39 cellular contexts compared by ENCODE assay signal in the genomic region with DNA sequence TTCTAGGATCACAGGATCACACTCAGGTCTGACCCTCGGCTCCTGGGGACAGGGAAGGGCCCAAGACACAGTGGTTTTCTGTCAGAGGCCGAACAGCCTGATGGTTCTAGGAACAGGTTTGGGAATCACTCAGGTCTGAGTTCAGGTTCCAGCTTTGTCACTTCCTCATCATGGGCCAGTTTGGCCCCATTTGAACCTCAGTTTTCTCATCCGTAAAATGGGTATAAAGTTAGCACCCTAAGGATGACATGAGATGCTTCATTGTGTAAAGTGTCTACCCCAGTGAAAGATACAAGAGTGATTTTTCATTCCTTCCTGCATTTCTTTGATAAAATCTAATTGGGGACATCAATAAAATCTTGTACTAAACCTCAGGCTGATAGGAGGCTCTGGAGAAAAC. TPM values are rescaled to one million over a fixed set of nuclear protein-coding genes. Genes with fewer than 3 reads are reported as not detected.
"Had no signal": no experiment of that assay in that cellular context is flagged by ENCODE, and none has a peak within 500 bp of the region (broad histone marks: within the 10 kb centered on the region; RNA-seq: fewer than 3 reads in every experiment).

No MANE protein-coding gene starts in this region.

- H3K27ac Mint-ChIP-seq: activated CD4-positive, alpha-beta memory T cell treated with anti-CD3 and anti-CD28 coated beads, Interleukin-2, amount 10 ng/mL, durations not matched to agents 7 days and 5 days; activated CD4-positive, alpha-beta T cell treated with anti-CD3 and anti-CD28 coated beads for 36 hours; activated CD4-positive, alpha-beta T cell treated with anti-CD3 and anti-CD28 coated beads, Interleukin-2, amount 10 ng/mL, durations not matched to agents 7 days and 5 days; activated CD8-positive, alpha-beta memory T cell treated with anti-CD3 and anti-CD28 coated beads, Interleukin-2, amount 10 ng/mL, durations not matched to agents 7 days and 5 days; activated CD8-positive, alpha-beta T cell treated with anti-CD3 and anti-CD28 coated beads, Interleukin-2, amount 10 ng/mL, durations not matched to agents 7 days and 5 days; activated naive CD4-positive, alpha-beta T cell treated with anti-CD3 and anti-CD28 coated beads, Interleukin-2, amount 10 ng/mL, durations not matched to agents 7 days and 5 days; activated naive CD4-positive, alpha-beta T cell treated with anti-CD3 and anti-CD28 coated beads, Interleukin-2, amount 50 U/mL, for 24 hours; activated naive CD8-positive, alpha-beta T cell; activated naive CD8-positive, alpha-beta T cell treated with anti-CD3 and anti-CD28 coated beads, Interleukin-2, amount 10 ng/mL, durations not matched to agents 7 days and 5 days; activated naive CD8-positive, alpha-beta T cell treated with anti-CD3 and anti-CD28 coated beads, Interleukin-2, amount 50 U/mL, for 24 hours; activated T-cell treated with anti-CD3 and anti-CD28 coated beads, Interleukin-2, amount 50 U/mL, for 24 hours; activated T-helper 2 cell treated with anti-CD3 and anti-CD28 coated beads, Interferon-gamma antibody, Interleukin-2, Interleukin-4, amounts not matched to agents 10 μg/mL and 5 μg/mL and 100 μg/mL, durations not matched to agents 14 hours and 24 hours and 36 hours; T-helper 1 cell treated with Interleukin-12 subunit alpha and Interleukin-12 subunit beta and Interleukin-4 antibody, amounts not matched to agents 30 μg/mL and 1 μg/mL, for 36 hours; T-helper 2 cell treated with Interferon-gamma antibody and Interleukin-4, amounts not matched to agents 5 μg/mL and 100 μg/mL, for 36 hours; WTC11 had no signal

- H3K27me3 ChIP-seq: body of pancreas had no signal

- H3K4me1 Mint-ChIP-seq: activated CD4-positive, alpha-beta memory T cell treated with anti-CD3 and anti-CD28 coated beads, Interleukin-2, amount 10 ng/mL, durations not matched to agents 7 days and 5 days; activated CD4-positive, alpha-beta T cell treated with anti-CD3 and anti-CD28 coated beads for 36 hours; activated CD4-positive, alpha-beta T cell treated with anti-CD3 and anti-CD28 coated beads, Interleukin-2, amount 10 ng/mL, durations not matched to agents 7 days and 5 days; activated CD8-positive, alpha-beta memory T cell treated with anti-CD3 and anti-CD28 coated beads, Interleukin-2, amount 10 ng/mL, durations not matched to agents 7 days and 5 days; activated naive CD4-positive, alpha-beta T cell treated with anti-CD3 and anti-CD28 coated beads, Interleukin-2, amount 10 ng/mL, durations not matched to agents 7 days and 5 days; activated naive CD4-positive, alpha-beta T cell treated with anti-CD3 and anti-CD28 coated beads, Interleukin-2, amount 50 U/mL, for 24 hours; activated naive CD8-positive, alpha-beta T cell treated with anti-CD3 and anti-CD28 coated beads, Interleukin-2, amount 10 ng/mL, durations not matched to agents 7 days and 5 days; activated naive CD8-positive, alpha-beta T cell treated with anti-CD3 and anti-CD28 coated beads, Interleukin-2, amount 50 U/mL, for 24 hours had no signal

- H3K9me3 Mint-ChIP-seq: activated CD4-positive, alpha-beta memory T cell treated with anti-CD3 and anti-CD28 coated beads, Interleukin-2, amount 10 ng/mL, durations not matched to agents 7 days and 5 days; activated CD4-positive, alpha-beta T cell treated with anti-CD3 and anti-CD28 coated beads, Interleukin-2, amount 10 ng/mL, durations not matched to agents 7 days and 5 days; activated naive CD4-positive, alpha-beta T cell treated with anti-CD3 and anti-CD28 coated beads, Interleukin-2, amount 10 ng/mL, durations not matched to agents 7 days and 5 days; activated naive CD4-positive, alpha-beta T cell treated with anti-CD3 and anti-CD28 coated beads, Interleukin-2, amount 50 U/mL, for 24 hours; activated naive CD8-positive, alpha-beta T cell treated with anti-CD3 and anti-CD28 coated beads, Interleukin-2, amount 10 ng/mL, durations not matched to agents 7 days and 5 days; activated naive CD8-positive, alpha-beta T cell treated with anti-CD3 and anti-CD28 coated beads, Interleukin-2, amount 50 U/mL, for 24 hours; activated T-cell treated with anti-CD3 and anti-CD28 coated beads, Interleukin-2, amount 50 U/mL, for 24 hours; activated T-helper 2 cell treated with anti-CD3 and anti-CD28 coated beads, Interferon-gamma antibody, Interleukin-2, Interleukin-4, amounts not matched to agents 10 μg/mL and 5 μg/mL and 100 μg/mL, durations not matched to agents 14 hours and 24 hours and 36 hours; T-helper 1 cell treated with Interleukin-12 subunit alpha and Interleukin-12 subunit beta and Interleukin-4 antibody, amounts not matched to agents 30 μg/mL and 1 μg/mL, for 36 hours; T-helper 2 cell treated with Interferon-gamma antibody and Interleukin-4, amounts not matched to agents 5 μg/mL and 100 μg/mL, for 36 hours; WTC11 had no signal

- H3K36me3 Mint-ChIP-seq: activated CD8-positive, alpha-beta memory T cell treated with anti-CD3 and anti-CD28 coated beads, Interleukin-2, amount 10 ng/mL, durations not matched to agents 7 days and 5 days; activated naive CD4-positive, alpha-beta T cell treated with anti-CD3 and anti-CD28 coated beads, Interleukin-2, amount 10 ng/mL, durations not matched to agents 7 days and 5 days; activated naive CD4-positive, alpha-beta T cell treated with anti-CD3 and anti-CD28 coated beads, Interleukin-2, amount 50 U/mL, for 24 hours; activated naive CD8-positive, alpha-beta T cell; activated naive CD8-positive, alpha-beta T cell treated with anti-CD3 and anti-CD28 coated beads, Interleukin-2, amount 10 ng/mL, durations not matched to agents 7 days and 5 days; WTC11 had no signal

- H3K9me3 ChIP-seq: body of pancreas had no signal

- FAIRE-seq: astrocyte, TTC549 had no signal

- ATAC-seq: activated CD4-positive, alpha-beta T cell treated with anti-CD3 and anti-CD28 coated beads for 36 hours; activated CD4-positive, CD25-positive, alpha-beta regulatory T cell treated with anti-CD3 and anti-CD28 coated beads, Interleukin-2, amount 50 U/mL, for 24 hours; activated CD8-positive, alpha-beta memory T cell treated with anti-CD3 and anti-CD28 coated beads, Interleukin-2, amount 10 ng/mL, durations not matched to agents 7 days and 5 days; activated CD8-positive, alpha-beta T cell treated with anti-CD3 and anti-CD28 coated beads, Interleukin-2, amount 10 ng/mL, durations not matched to agents 7 days and 5 days; activated naive CD8-positive, alpha-beta T cell treated with anti-CD3 and anti-CD28 coated beads, Interleukin-2, amount 50 U/mL, for 24 hours; body of pancreas; WTC11 had no signal

- H3K4me1 ChIP-seq: body of pancreas had no signal

- H3K27me3 Mint-ChIP-seq: activated CD4-positive, alpha-beta memory T cell treated with anti-CD3 and anti-CD28 coated beads, Interleukin-2, amount 10 ng/mL, durations not matched to agents 7 days and 5 days had no signal

- H3K4me3 ChIP-seq: body of pancreas had no signal

- H3K4me3 Mint-ChIP-seq: activated CD4-positive, alpha-beta memory T cell treated with anti-CD3 and anti-CD28 coated beads, Interleukin-2, amount 10 ng/mL, durations not matched to agents 7 days and 5 days; activated CD4-positive, alpha-beta T cell treated with anti-CD3 and anti-CD28 coated beads for 36 hours; activated CD4-positive, alpha-beta T cell treated with anti-CD3 and anti-CD28 coated beads, Interleukin-2, amount 10 ng/mL, durations not matched to agents 7 days and 5 days; activated CD8-positive, alpha-beta memory T cell treated with anti-CD3 and anti-CD28 coated beads, Interleukin-2, amount 10 ng/mL, durations not matched to agents 7 days and 5 days; activated CD8-positive, alpha-beta T cell treated with anti-CD3 and anti-CD28 coated beads, Interleukin-2, amount 10 ng/mL, durations not matched to agents 7 days and 5 days; activated naive CD4-positive, alpha-beta T cell treated with anti-CD3 and anti-CD28 coated beads, Interleukin-2, amount 10 ng/mL, durations not matched to agents 7 days and 5 days; activated naive CD4-positive, alpha-beta T cell treated with anti-CD3 and anti-CD28 coated beads, Interleukin-2, amount 50 U/mL, for 24 hours; activated naive CD8-positive, alpha-beta T cell; activated naive CD8-positive, alpha-beta T cell treated with anti-CD3 and anti-CD28 coated beads, Interleukin-2, amount 10 ng/mL, durations not matched to agents 7 days and 5 days; activated naive CD8-positive, alpha-beta T cell treated with anti-CD3 and anti-CD28 coated beads, Interleukin-2, amount 50 U/mL, for 24 hours; activated T-cell treated with anti-CD3 and anti-CD28 coated beads, Interleukin-2, amount 50 U/mL, for 24 hours; T-helper 1 cell treated with Interleukin-12 subunit alpha and Interleukin-12 subunit beta and Interleukin-4 antibody, amounts not matched to agents 30 μg/mL and 1 μg/mL, for 36 hours; T-helper 2 cell treated with Interferon-gamma antibody and Interleukin-4, amounts not matched to agents 5 μg/mL and 100 μg/mL, for 36 hours; WTC11 had no signal

- DNase-seq: activated CD4-positive, alpha-beta memory T cell treated with anti-CD3 and anti-CD28 coated beads, Interleukin-2, amount 10 ng/mL, durations not matched to agents 7 days and 5 days; activated CD4-positive, alpha-beta T cell treated with anti-CD3 and anti-CD28 coated beads for 1 hour; activated CD4-positive, alpha-beta T cell treated with anti-CD3 and anti-CD28 coated beads for 36 hours; activated CD4-positive, alpha-beta T cell treated with anti-CD3 and anti-CD28 coated beads for 48 hours; activated CD4-positive, alpha-beta T cell treated with anti-CD3 and anti-CD28 coated beads, Interleukin-2, amount 10 ng/mL, durations not matched to agents 7 days and 5 days; activated CD4-positive, alpha-beta T cell treated with anti-CD3 and anti-CD28 coated beads, Interleukin-2, amount 50 U/mL, for 48 hours; activated CD4-positive, CD25-positive, alpha-beta regulatory T cell; activated CD8-positive, alpha-beta memory T cell treated with anti-CD3 and anti-CD28 coated beads for 24 hours; activated CD8-positive, alpha-beta memory T cell treated with anti-CD3 and anti-CD28 coated beads, Interleukin-2, amount 10 ng/mL, durations not matched to agents 7 days and 5 days; activated CD8-positive, alpha-beta memory T cell treated with anti-CD3 and anti-CD28 coated beads, Interleukin-2, amount 50 U/mL, for 48 hours; activated CD8-positive, alpha-beta T cell treated with anti-CD3 and anti-CD28 coated beads, Interleukin-2, amount 10 ng/mL, durations not matched to agents 7 days and 5 days; activated effector memory CD4-positive, alpha-beta T cell treated with Interleukin-2 at 50 U/mL for 16 hours; activated gamma-delta T cell; activated naive CD4-positive, alpha-beta T cell treated with anti-CD3 and anti-CD28 coated beads, Interleukin-2, amount 10 ng/mL, durations not matched to agents 7 days and 5 days; activated naive CD4-positive, alpha-beta T cell treated with Interleukin-2 at 50 U/mL for 16 hours; activated naive CD8-positive, alpha-beta T cell treated with anti-CD3 and anti-CD28 coated beads, Interleukin-2, amount 10 ng/mL, durations not matched to agents 7 days and 5 days; activated naive CD8-positive, alpha-beta T cell treated with anti-CD3 and anti-CD28 coated beads, Interleukin-2, amount 50 U/mL, for 24 hours; activated T-cell treated with anti-CD3 and anti-CD28 coated beads, Interleukin-2, amount 50 U/mL, for 24 hours; activated T-cell treated with anti-CD3 and anti-CD28 coated beads, Interleukin-2, amount 50 U/mL, for 48 hours; body of pancreas; central memory CD4-positive, alpha-beta T cell; cerebellar nuclear complex; SW 1271; T-helper 1 cell; T-helper 2 cell; T-helper 9 cell had no signal

- H3K27ac ChIP-seq: body of pancreas, VCaP had no signal

RNA-seq across cellular contexts. Expression of a gene that starts 11.2 kb away (rescaled TPM):
- total RNA-seq: activated CD4-positive, alpha-beta memory T cell treated with anti-CD3 and anti-CD28 coated beads, Interleukin-2, amount 10 ng/mL, durations not matched to agents 7 days and 5 days; activated CD4-positive, alpha-beta T cell treated with anti-CD3 and anti-CD28 coated beads, Interleukin-2, amount 10 ng/mL, durations not matched to agents 7 days and 5 days; activated CD8-positive, alpha-beta memory T cell treated with anti-CD3 and anti-CD28 coated beads, Interleukin-2, amount 10 ng/mL, durations not matched to agents 7 days and 5 days; activated CD8-positive, alpha-beta T cell treated with anti-CD3 and anti-CD28 coated beads, Interleukin-2, amount 10 ng/mL, durations not matched to agents 7 days and 5 days; activated naive CD8-positive, alpha-beta T cell treated with anti-CD3 and anti-CD28 coated beads, Interleukin-2, amount 10 ng/mL, durations not matched to agents 7 days and 5 days; activated T-helper 2 cell treated with anti-CD3 and anti-CD28 coated beads, Interferon-gamma antibody, Interleukin-2, Interleukin-4, amounts not matched to agents 10 μg/mL and 5 μg/mL and 100 μg/mL, durations not matched to agents 14 hours and 24 hours and 36 hours; aorta; body of pancreas; cardiac septum had no signal
- polyA plus RNA-seq: adipose tissue, aorta had no signal
